In genomic region chr7:100691676-100692577, GRCh38 we compare ENCODE assay signal across 9 cellular contexts. TPM values are rescaled to one million over a fixed set of nuclear protein-coding genes. Genes with fewer than 3 reads are reported as not detected.
DNase-seq lines count a peak whose midpoint lies in the region; ATAC-seq and TF ChIP-seq lines count a peak whose summit lies in the region.
"Had no signal": no experiment of that assay in that cellular context is flagged by ENCODE, and none has a peak within 500 bp of the region (broad histone marks: within the 10 kb centered on the region; RNA-seq: fewer than 3 reads in every experiment).

No MANE protein-coding gene starts in this region.

- H3K27ac Mint-ChIP-seq in CD4-positive, CD25-positive, alpha-beta regulatory T cell: peak overlapping the region; percentile 20 to 98 (median 88)
- peak overlapping the region; percentile 57 for H3K27ac Mint-ChIP-seq in activated CD4-positive, alpha-beta T cell treated with anti-CD3 and anti-CD28 coated beads, Interleukin-2, amount 10 ng/mL, durations not matched to agents 24 days and 14 days

- no peak overlapping the region for H3K27ac ChIP-seq in CD4-positive, CD25-positive, alpha-beta regulatory T cell (ENCODE audit: insufficient read depth, low read length, poor library complexity, severe bottlenecking)
- H3K27ac ChIP-seq in colonic mucosa: no peak overlapping the region

- H3K4me1 Mint-ChIP-seq in CD4-positive, CD25-positive, alpha-beta regulatory T cell: peaks cover 11 to 52% (median 28%) of the 10 kb centered on the region in 4 donors
- peaks cover 28% of the 10 kb centered on the region for H3K4me1 Mint-ChIP-seq in activated CD4-positive, alpha-beta T cell treated with anti-CD3 and anti-CD28 coated beads, Interleukin-2, amount 10 ng/mL, durations not matched to agents 24 days and 14 days

- peaks cover 6% of the 10 kb centered on the region for H3K36me3 Mint-ChIP-seq in CD4-positive, CD25-positive, alpha-beta regulatory T cell
- H3K36me3 Mint-ChIP-seq in activated CD4-positive, alpha-beta T cell treated with anti-CD3 and anti-CD28 coated beads, Interleukin-2, amount 10 ng/mL, durations not matched to agents 24 days and 14 days (ENCODE audit: low read depth): peaks cover 17% of the 10 kb centered on the region

- peak overlapping the region; percentile 75 for H3K4me3 ChIP-seq in CD4-positive, CD25-positive, alpha-beta regulatory T cell (ENCODE audit: low read depth, low read length)
- H3K4me3 ChIP-seq in H7 (ENCODE audit: insufficient read depth, low read depth, low read length) (peak overlapping the region; percentile 10; the same call in 1 of the 2 replicates), colonic mucosa (peak overlapping the region; percentile 87)

- peaks cover 26% of the 10 kb centered on the region for H3K36me3 ChIP-seq in CD4-positive, CD25-positive, alpha-beta regulatory T cell (ENCODE audit: control insufficient read depth, insufficient read depth, low read length)
- peaks cover 11% of the 10 kb centered on the region for H3K36me3 ChIP-seq in H7 (replicated peaks; ENCODE audit: control insufficient read depth, insufficient read depth, low read length)
- peaks cover 10% of the 10 kb centered on the region for H3K36me3 ChIP-seq in colonic mucosa

- ATAC-seq in CD4-positive, CD25-positive, alpha-beta regulatory T cell (ENCODE audit: low read depth in 2 of 2): peak; percentile 67 to 70
- ATAC-seq in left lobe of liver (peak; percentile 86), HG02840 (IDR thresholded peaks at IDR 0.05; ENCODE audit: low FRiP score, unreplicated experiment) (no peak)

- peak overlapping the region; percentile 89 to 99 (median 97) for H3K4me3 Mint-ChIP-seq in CD4-positive, CD25-positive, alpha-beta regulatory T cell
- H3K4me3 Mint-ChIP-seq in activated CD4-positive, alpha-beta T cell treated with anti-CD3 and anti-CD28 coated beads, Interleukin-2, amount 10 ng/mL, durations not matched to agents 24 days and 14 days: peak overlapping the region; percentile 95

- H3K9me3 ChIP-seq in CD4-positive, CD25-positive, alpha-beta regulatory T cell (ENCODE audit: control insufficient read depth in 2 of 2, low read length in 2 of 2): no peaks in the 10 kb centered on the region
- no peaks in the 10 kb centered on the region for H3K9me3 ChIP-seq in colonic mucosa

- peak; percentile 71 to 84 (median 76) for DNase-seq in CD4-positive, CD25-positive, alpha-beta regulatory T cell
- DNase-seq in H7: peak; percentile 98
- peak; percentile 36 to 65 for DNase-seq in NCI-H446 (lab: John Stamatoyannopoulos, UW)
- DNase-seq in activated CD4-positive, alpha-beta T cell treated with anti-CD3 and anti-CD28 coated beads, Interleukin-2, amount 10 ng/mL, durations not matched to agents 24 days and 14 days: peak; percentile 95
- peak; percentile 88 for DNase-seq in colonic mucosa
- peak; percentile 77 for DNase-seq in left lobe of liver (ENCODE audit: low spot score)
- DNase-seq in stimulated activated CD4-positive, alpha-beta T cell treated with anti-CD3 and anti-CD28 coated beads, Interleukin-2, amount 100 ng/mL, for 24 hours: peak; percentile 89 to 90

- intact Hi-C loops in activated CD4-positive, alpha-beta T cell treated with anti-CD3 and anti-CD28 coated beads, Interleukin-2, amount 10 ng/mL, durations not matched to agents 24 days and 14 days (cut with micrococcal nuclease): loop anchor here (1.0 to 5.0 kb wide), 5 partner anchors 13 to 215 kb away; partner anchors contain the start of genes FBXO24, LRCH4 and TSC22D4
- intact Hi-C loops in colonic mucosa (cut with DNase I): loop anchor here (1.0 to 5.0 kb wide), 2 partner anchors 128 to 225 kb away; no protein-coding TSS in a partner anchor

- H3K4me1 ChIP-seq in CD4-positive, CD25-positive, alpha-beta regulatory T cell (ENCODE audit: control insufficient read depth, insufficient read depth, low read length, poor library complexity, severe bottlenecking): peaks cover 44% of the 10 kb centered on the region
- H3K4me1 ChIP-seq in colonic mucosa: peaks cover 19% of the 10 kb centered on the region

- peak; percentile 90 for TF ChIP-seq CTCF in colonic mucosa (IDR thresholded peaks at IDR 0.05)

- peaks cover 0 to 2% (median 0%) of the 10 kb centered on the region in 7 donors for H3K9me3 Mint-ChIP-seq in CD4-positive, CD25-positive, alpha-beta regulatory T cell
- H3K9me3 Mint-ChIP-seq in activated CD4-positive, alpha-beta T cell treated with anti-CD3 and anti-CD28 coated beads, Interleukin-2, amount 10 ng/mL, durations not matched to agents 24 days and 14 days: no peaks in the 10 kb centered on the region

- no peaks in the 10 kb centered on the region for H3K27me3 Mint-ChIP-seq in CD4-positive, CD25-positive, alpha-beta regulatory T cell
- peaks cover 9% of the 10 kb centered on the region for H3K27me3 Mint-ChIP-seq in activated CD4-positive, alpha-beta T cell treated with anti-CD3 and anti-CD28 coated beads, Interleukin-2, amount 10 ng/mL, durations not matched to agents 24 days and 14 days

- H3K9ac ChIP-seq in colonic mucosa (ENCODE audit: low read depth in 2 of 2, low read length in 2 of 2): peak overlapping the region in 1 of 2 donors; percentile 66

- H3K27me3 ChIP-seq in CD4-positive, CD25-positive, alpha-beta regulatory T cell (ENCODE audit: control insufficient read depth, insufficient read depth, low read length): no peaks in the 10 kb centered on the region
- no peaks in the 10 kb centered on the region for H3K27me3 ChIP-seq in H7 (ENCODE audit: control insufficient read depth, insufficient read depth, low read length)
- no peaks in the 10 kb centered on the region for H3K27me3 ChIP-seq in colonic mucosa

RNA-seq across cellular contexts. Expression of gene GIGYF1, which starts 2.1 kb away (rescaled TPM):
- total RNA-seq in CD4-positive, CD25-positive, alpha-beta regulatory T cell: 82.4 TPM
- under 1 TPM; 0.71 to 0.89 (median 0.73) TPM for polyA plus RNA-seq in CD4-positive, CD25-positive, alpha-beta regulatory T cell
- 48.2 and 66.4 TPM in 2 replicates for total RNA-seq in H7 (2014; rRNA removed; shearing (Covaris generic))
- 48.8 and 52.2 TPM in 2 replicates for total RNA-seq in activated CD4-positive, alpha-beta T cell treated with anti-CD3 and anti-CD28 coated beads, Interleukin-2, amount 10 ng/mL, durations not matched to agents 24 days and 14 days
- total RNA-seq in colonic mucosa: 10 to 100 TPM; 20.9 to 33.4 TPM
- total RNA-seq in left lobe of liver: 21.6 TPM

RNA-seq across cellular contexts. Expression of gene POP7, which starts 14.0 kb away (rescaled TPM):
- 11.3 TPM for total RNA-seq in CD4-positive, CD25-positive, alpha-beta regulatory T cell
- polyA plus RNA-seq in CD4-positive, CD25-positive, alpha-beta regulatory T cell: 10 to 100 TPM; 57.2 to 63.0 (median 61.5) TPM
- 95.0 and 128 TPM in 2 replicates for total RNA-seq in H7 (2014; rRNA removed; shearing (Covaris generic))
- 77.3 and 77.7 TPM in 2 replicates for total RNA-seq in activated CD4-positive, alpha-beta T cell treated with anti-CD3 and anti-CD28 coated beads, Interleukin-2, amount 10 ng/mL, durations not matched to agents 24 days and 14 days
- total RNA-seq in colonic mucosa: 10 to 100 TPM; 28.8 to 43.4 TPM
- 28.5 TPM for total RNA-seq in left lobe of liver

RNA-seq across cellular contexts. Expression of gene GNB2, which starts 18.4 kb away (rescaled TPM):
- 160 TPM for total RNA-seq in CD4-positive, CD25-positive, alpha-beta regulatory T cell
- polyA plus RNA-seq in CD4-positive, CD25-positive, alpha-beta regulatory T cell: 10 to 100 TPM; 47.2 to 70.0 (median 66.8) TPM
- total RNA-seq in H7 (2014; rRNA removed; shearing (Covaris generic)): 108 and 122 TPM in 2 replicates
- 205 and 211 TPM in 2 replicates for total RNA-seq in activated CD4-positive, alpha-beta T cell treated with anti-CD3 and anti-CD28 coated beads, Interleukin-2, amount 10 ng/mL, durations not matched to agents 24 days and 14 days
- total RNA-seq in colonic mucosa (100 to 1,000 TPM; 292 to 312 TPM), left lobe of liver (80.9 TPM)

RNA-seq across cellular contexts. Expression of gene EPO, which starts 28.3 kb away (rescaled TPM):
- total RNA-seq in CD4-positive, CD25-positive, alpha-beta regulatory T cell: not detected
- polyA plus RNA-seq in CD4-positive, CD25-positive, alpha-beta regulatory T cell: under 1 TPM in 1 of 4 donors, not detected in 3; 0.23 TPM
- 0.15 TPM in 1 of 2 replicates, not detected in the other for total RNA-seq in H7 (2014; rRNA removed; shearing (Covaris generic))
- 0.40 TPM in 1 of 2 replicates, not detected in the other for total RNA-seq in activated CD4-positive, alpha-beta T cell treated with anti-CD3 and anti-CD28 coated beads, Interleukin-2, amount 10 ng/mL, durations not matched to agents 24 days and 14 days
- total RNA-seq in colonic mucosa (not detected), left lobe of liver (6.4 TPM)
- total RNA-seq: T-helper 2 cell treated with Interferon-gamma antibody and Interleukin-4, amounts not matched to agents 100 ng/mL and 5 ng/mL, for 36 hours had no signal

RNA-seq across cellular contexts. Expression of gene ACTL6B, which starts 35.7 kb away (rescaled TPM):
- not detected for total RNA-seq in CD4-positive, CD25-positive, alpha-beta regulatory T cell
- polyA plus RNA-seq in CD4-positive, CD25-positive, alpha-beta regulatory T cell: not detected
- 0.30 and 0.90 TPM in 2 replicates for total RNA-seq in H7 (2014; rRNA removed; shearing (Covaris generic))
- total RNA-seq in activated CD4-positive, alpha-beta T cell treated with anti-CD3 and anti-CD28 coated beads, Interleukin-2, amount 10 ng/mL, durations not matched to agents 24 days and 14 days: not detected in 2 replicates
- total RNA-seq in colonic mucosa: under 1 TPM in 1 of 2 donors, not detected in 1; 0.29 TPM
- total RNA-seq in left lobe of liver: not detected
- total RNA-seq: T-helper 2 cell treated with Interferon-gamma antibody and Interleukin-4, amounts not matched to agents 100 ng/mL and 5 ng/mL, for 36 hours had no signal

Comparison
In these comparisons a context has a peak if more than half of its experiments do, and no peak if none do; other contexts are left out.
1. H3K4me3 ChIP-seq: peak in every context shown above with its lines; median percentile 87 in colonic mucosa; 75 in CD4-positive, CD25-positive, alpha-beta regulatory T cell; 10 in H7.